Comparison of ENCODE assay signal across 8 cellular contexts in the genomic region with DNA sequence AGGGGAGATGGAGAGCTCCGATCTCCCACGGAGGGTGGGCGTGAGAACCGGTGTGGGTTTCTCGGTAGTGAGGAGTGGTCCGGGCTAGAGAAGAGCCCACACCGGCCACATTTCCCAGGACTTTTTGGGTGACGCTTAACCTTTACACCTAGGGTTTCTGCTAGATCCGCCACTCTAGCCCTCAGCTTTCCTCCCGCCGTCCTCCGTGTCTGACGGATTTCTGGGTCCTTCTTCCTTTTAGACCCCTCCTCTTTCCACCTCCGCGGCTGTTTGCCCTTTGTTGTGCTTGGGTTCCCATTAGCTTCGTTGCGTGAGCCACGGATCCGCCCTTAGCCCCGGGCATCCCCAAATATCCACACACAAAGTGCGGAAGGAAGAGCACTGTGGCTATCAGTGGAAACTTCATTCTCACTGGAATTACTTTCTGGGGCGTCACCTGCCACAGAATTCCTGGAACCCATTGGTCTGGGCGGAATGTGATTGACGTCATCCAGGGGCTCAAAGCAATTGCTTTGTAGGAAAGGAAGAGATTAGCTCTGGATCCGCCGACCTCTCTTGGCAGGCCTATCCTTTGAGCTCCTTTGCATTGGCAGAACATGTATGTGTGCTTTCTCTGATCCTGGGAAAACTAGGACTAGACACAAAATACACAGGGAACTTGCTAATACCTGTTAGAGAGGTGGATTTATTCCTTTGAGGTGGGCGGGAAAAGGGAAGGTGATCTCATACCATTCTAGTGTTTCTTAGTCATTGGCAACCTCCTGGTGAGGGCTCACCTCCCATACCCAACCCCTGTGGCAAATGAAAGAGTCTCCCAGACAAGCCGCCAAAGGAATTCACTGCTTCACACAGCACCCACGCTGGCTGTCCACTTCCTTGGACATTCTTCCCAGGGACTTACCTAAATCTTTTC. TPM values are rescaled to one million over a fixed set of nuclear protein-coding genes. Genes with fewer than 3 reads are reported as not detected.
DNase-seq lines count a peak whose midpoint lies in the region; ATAC-seq, FAIRE-seq and TF ChIP-seq lines count a peak whose summit lies in the region.

No MANE protein-coding gene starts in this region.

- peak; percentile 56 for FAIRE-seq in GM12892 (lab: Jason Lieb, UNC)

- H3K27ac Mint-ChIP-seq in activated T-helper 1 cell treated with anti-CD3 and anti-CD28 coated beads, Interleukin-12 subunit alpha, Interleukin-12 subunit beta, Interleukin-2, Interleukin-4 antibody, amounts not matched to agents 30 ng/mL and 10 ng/mL and 1 ng/mL, durations not matched to agents 14 hours and 24 hours and 36 hours, result peak overlapping the region; percentile 97
- H3K27ac Mint-ChIP-seq in neural crest cell (ENCODE audit: unreplicated experiment), result peak overlapping the region; percentile 99

- POLR2A ChIA-PET in A673 (lab: Charles Lee; ENCODE audit: low non-redundant PET), result interaction anchor here (1.5 kb wide), 1 partner anchor 21 kb away, joined by 8 read pairs; a partner anchor contains a TSS

- no peaks in the 10 kb centered on the region for H3K9me3 ChIP-seq in A673 (ENCODE audit: low read depth, low read length, poor library complexity, severe bottlenecking)

- H3K4me1 ChIP-seq in A673 (ENCODE audit: insufficient read depth, low read length, poor library complexity, severe bottlenecking), result peaks cover 11% of the 10 kb centered on the region
- peaks cover 15% of the 10 kb centered on the region for H3K4me1 ChIP-seq in foreskin keratinocyte

- TF ChIP-seq POLR2A in GM12892 (IDR thresholded peaks at IDR 0.05; ENCODE audit: low read depth, low read length), result no peak

- peak; percentile 74 for DNase-seq in A673 (ENCODE audit: low spot score)
- DNase-seq in GM12892 (ENCODE audit: insufficient read length), result no peak
- peak; percentile 97 for DNase-seq in NCI-H226
- no peak for DNase-seq in activated T-helper 1 cell treated with anti-CD3 and anti-CD28 coated beads, Interleukin-12 subunit alpha, Interleukin-12 subunit beta, Interleukin-2, Interleukin-4 antibody, amounts not matched to agents 30 ng/mL and 10 ng/mL and 1 ng/mL, durations not matched to agents 14 hours and 24 hours and 36 hours (ENCODE audit: low spot score)
- peak; percentile 92 to 97 for DNase-seq in foreskin keratinocyte
- peak; percentile 18 for DNase-seq in neural crest cell (ENCODE audit: low read depth, low spot score)
- DNase-seq in activated gamma-delta T cell treated with Interleukin-2 at 50 U/mL for 16 hours, result no peak

- H3K27ac ChIP-seq in A673 (ENCODE audit: low read depth, low read length, poor library complexity, severe bottlenecking), result peak overlapping the region; percentile 81
- peak overlapping the region; percentile 75 for H3K27ac ChIP-seq in foreskin keratinocyte

- intact Hi-C loops in A673 (cut with micrococcal nuclease; ENCODE audit: unreplicated experiment), result no loop called here
- intact Hi-C loops in activated T-helper 1 cell treated with anti-CD3 and anti-CD28 coated beads, Interleukin-12 subunit alpha, Interleukin-12 subunit beta, Interleukin-2, Interleukin-4 antibody, amounts not matched to agents 30 ng/mL and 10 ng/mL and 1 ng/mL, durations not matched to agents 14 hours and 24 hours and 36 hours (cut with micrococcal nuclease), result loop anchor here (1.0 to 5.0 kb wide), 10 partner anchors 17 to 526 kb away; a partner anchor contains a TSS

- peak overlapping the region; percentile 86 for H3K4me3 ChIP-seq in A673 (ENCODE audit: low read depth, low read length, poor library complexity, severe bottlenecking)

- CTCF ChIA-PET in A673 (lab: Charles Lee), result interaction anchor here (1.1 kb wide), 1 partner anchor 11 kb away, joined by 3 read pairs; no protein-coding TSS in a partner anchor

- peak overlapping the region; percentile 99 for H3K4me3 Mint-ChIP-seq in activated T-helper 1 cell treated with anti-CD3 and anti-CD28 coated beads, Interleukin-12 subunit alpha, Interleukin-12 subunit beta, Interleukin-2, Interleukin-4 antibody, amounts not matched to agents 30 ng/mL and 10 ng/mL and 1 ng/mL, durations not matched to agents 14 hours and 24 hours and 36 hours
- peak overlapping the region; percentile 98 for H3K4me3 Mint-ChIP-seq in neural crest cell

- peaks cover 9% of the 10 kb centered on the region for H3K36me3 ChIP-seq in A673 (ENCODE audit: insufficient read depth, low read length, poor library complexity, severe bottlenecking)

- no peaks in the 10 kb centered on the region for H3K9me3 Mint-ChIP-seq in activated T-helper 1 cell treated with anti-CD3 and anti-CD28 coated beads, Interleukin-12 subunit alpha, Interleukin-12 subunit beta, Interleukin-2, Interleukin-4 antibody, amounts not matched to agents 30 ng/mL and 10 ng/mL and 1 ng/mL, durations not matched to agents 14 hours and 24 hours and 36 hours
- no peaks in the 10 kb centered on the region for H3K9me3 Mint-ChIP-seq in neural crest cell

- TF ChIP-seq CTCF in A673 (conservative IDR thresholded peaks at IDR 0.05; ENCODE audit: low read depth, low read length) (no peak), foreskin keratinocyte (conservative IDR thresholded peaks at IDR 0.05) (no peak), neural crest cell (conservative IDR thresholded peaks at IDR 0.05) (no peak)

- H3K27me3 ChIP-seq in A673 (replicated peaks; ENCODE audit: insufficient read depth, low read depth, low read length, poor library complexity) (no peaks in the 10 kb centered on the region), foreskin keratinocyte (no peaks in the 10 kb centered on the region)

- peaks cover 45% of the 10 kb centered on the region for H3K4me1 Mint-ChIP-seq in activated T-helper 1 cell treated with anti-CD3 and anti-CD28 coated beads, Interleukin-12 subunit alpha, Interleukin-12 subunit beta, Interleukin-2, Interleukin-4 antibody, amounts not matched to agents 30 ng/mL and 10 ng/mL and 1 ng/mL, durations not matched to agents 14 hours and 24 hours and 36 hours (ENCODE audit: low read depth)
- H3K4me1 Mint-ChIP-seq in neural crest cell, result peaks cover 40% of the 10 kb centered on the region

- TSS peak; percentile 32 for BruUV-seq in A673 (replicated peaks; lab: Mats Ljungman, UMichigan)

- H3K36me3 Mint-ChIP-seq in activated T-helper 1 cell treated with anti-CD3 and anti-CD28 coated beads, Interleukin-12 subunit alpha, Interleukin-12 subunit beta, Interleukin-2, Interleukin-4 antibody, amounts not matched to agents 30 ng/mL and 10 ng/mL and 1 ng/mL, durations not matched to agents 14 hours and 24 hours and 36 hours (ENCODE audit: low read depth), result peaks cover 15% of the 10 kb centered on the region
- H3K36me3 Mint-ChIP-seq in neural crest cell (ENCODE audit: low read depth), result no peaks in the 10 kb centered on the region

- no peaks in the 10 kb centered on the region for H3K27me3 Mint-ChIP-seq in activated T-helper 1 cell treated with anti-CD3 and anti-CD28 coated beads, Interleukin-12 subunit alpha, Interleukin-12 subunit beta, Interleukin-2, Interleukin-4 antibody, amounts not matched to agents 30 ng/mL and 10 ng/mL and 1 ng/mL, durations not matched to agents 14 hours and 24 hours and 36 hours (ENCODE audit: insufficient read depth)
- H3K27me3 Mint-ChIP-seq in neural crest cell (ENCODE audit: low read depth), result peaks cover 3% of the 10 kb centered on the region

- peak; percentile 53 for ATAC-seq in foreskin keratinocyte
- no peak for ATAC-seq in HG03457 (IDR thresholded peaks at IDR 0.05; ENCODE audit: unreplicated experiment)

RNA-seq across cellular contexts. Expression of a gene that starts 0.7 kb away (rescaled TPM):
- total RNA-seq in A673 (2021) (27.5 and 36.8 TPM in 2 replicates), foreskin keratinocyte (56.1 and 59.0 TPM in 2 replicates), neural crest cell (38.2 and 38.8 TPM in 2 replicates)
- polyA plus RNA-seq in GM12892 (2012; ENCODE audit: missing spikeins), result 8.1 TPM
- total RNA-seq in activated T-helper 1 cell treated with anti-CD3 and anti-CD28 coated beads, Interleukin-12 subunit alpha, Interleukin-12 subunit beta, Interleukin-2, Interleukin-4 antibody, amounts not matched to agents 30 ng/mL and 10 ng/mL and 1 ng/mL, durations not matched to agents 14 hours and 24 hours and 36 hours, result 35.1 and 39.9 TPM in 2 replicates
- 33.5 and 35.0 TPM in 2 replicates for polyA plus RNA-seq in foreskin keratinocyte

RNA-seq across cellular contexts. Expression of a gene that starts 0.9 kb away (rescaled TPM):
- total RNA-seq in A673 (2021) (21.5 and 26.5 TPM in 2 replicates), foreskin keratinocyte (22.6 and 28.8 TPM in 2 replicates), neural crest cell (14.0 and 15.9 TPM in 2 replicates)
- 24.8 TPM for polyA plus RNA-seq in GM12892 (2012; ENCODE audit: missing spikeins)
- total RNA-seq in activated T-helper 1 cell treated with anti-CD3 and anti-CD28 coated beads, Interleukin-12 subunit alpha, Interleukin-12 subunit beta, Interleukin-2, Interleukin-4 antibody, amounts not matched to agents 30 ng/mL and 10 ng/mL and 1 ng/mL, durations not matched to agents 14 hours and 24 hours and 36 hours, result 21.3 and 25.8 TPM in 2 replicates
- polyA plus RNA-seq in foreskin keratinocyte, result 26.8 and 31.3 TPM in 2 replicates

RNA-seq across cellular contexts. Expression of a gene that starts 17.2 kb away (rescaled TPM):
- total RNA-seq in A673 (2021) (122 and 134 TPM in 2 replicates), foreskin keratinocyte (44.2 and 71.3 TPM in 2 replicates), neural crest cell (276 and 298 TPM in 2 replicates)
- polyA plus RNA-seq in GM12892 (2012; ENCODE audit: missing spikeins), result 35.2 TPM
- 60.9 and 64.5 TPM in 2 replicates for total RNA-seq in activated T-helper 1 cell treated with anti-CD3 and anti-CD28 coated beads, Interleukin-12 subunit alpha, Interleukin-12 subunit beta, Interleukin-2, Interleukin-4 antibody, amounts not matched to agents 30 ng/mL and 10 ng/mL and 1 ng/mL, durations not matched to agents 14 hours and 24 hours and 36 hours
- polyA plus RNA-seq in foreskin keratinocyte, result 33.0 and 60.6 TPM in 2 replicates

RNA-seq across cellular contexts. Expression of a gene that starts 21.1 kb away (rescaled TPM):
- total RNA-seq in A673 (2021), result 115 TPM in 2 replicates
- 84.7 TPM for polyA plus RNA-seq in GM12892 (2012; ENCODE audit: missing spikeins)
- 110 and 114 TPM in 2 replicates for total RNA-seq in activated T-helper 1 cell treated with anti-CD3 and anti-CD28 coated beads, Interleukin-12 subunit alpha, Interleukin-12 subunit beta, Interleukin-2, Interleukin-4 antibody, amounts not matched to agents 30 ng/mL and 10 ng/mL and 1 ng/mL, durations not matched to agents 14 hours and 24 hours and 36 hours
- 88.7 and 93.1 TPM in 2 replicates for total RNA-seq in foreskin keratinocyte
- 93.8 and 102 TPM in 2 replicates for polyA plus RNA-seq in foreskin keratinocyte
- total RNA-seq in neural crest cell, result 75.5 and 78.2 TPM in 2 replicates

RNA-seq across cellular contexts. Expression of a gene that starts 28.8 kb away (rescaled TPM):
- total RNA-seq in A673 (2021), result not detected in 2 replicates
- polyA plus RNA-seq in GM12892 (2012; ENCODE audit: missing spikeins), result not detected
- total RNA-seq in activated T-helper 1 cell treated with anti-CD3 and anti-CD28 coated beads, Interleukin-12 subunit alpha, Interleukin-12 subunit beta, Interleukin-2, Interleukin-4 antibody, amounts not matched to agents 30 ng/mL and 10 ng/mL and 1 ng/mL, durations not matched to agents 14 hours and 24 hours and 36 hours, result not detected in 2 replicates
- not detected in 2 replicates for total RNA-seq in foreskin keratinocyte
- polyA plus RNA-seq in foreskin keratinocyte, result not detected in 2 replicates
- total RNA-seq in neural crest cell, result not detected in 2 replicates

Comparison
In these comparisons a context has a peak if more than half of its experiments do, and no peak if none do; other contexts are left out.
1. DNase-seq: peak in A673 (single experiment), NCI-H226 (single experiment), foreskin keratinocyte (2 of 2) and neural crest cell (single experiment); none in GM12892 (single experiment), activated T-helper 1 cell treated with anti-CD3 and anti-CD28 coated beads, Interleukin-12 subunit alpha, Interleukin-12 subunit beta, Interleukin-2, Interleukin-4 antibody, amounts not matched to agents 30 ng/mL and 10 ng/mL and 1 ng/mL, durations not matched to agents 14 hours and 24 hours and 36 hours (single experiment) and activated gamma-delta T cell treated with Interleukin-2 at 50 U/mL for 16 hours (single experiment).